10 cellular contexts compared by ENCODE assay signal in genomic region chr2:47654790-47655562, GRCh38.
DNase-seq lines count a peak whose midpoint lies in the region; ATAC-seq, FAIRE-seq and TF ChIP-seq lines count a peak whose summit lies in the region.
"Had no signal": no experiment of that assay in that cellular context is flagged by ENCODE, and none has a peak within 500 bp of the region (broad histone marks: within the 10 kb centered on the region; RNA-seq: fewer than 3 reads in every experiment).

No MANE protein-coding gene starts in this region.

- peak; percentile 89 for FAIRE-seq in GM12878 (lab: Jason Lieb, UNC)
- FAIRE-seq: endometrium had no signal

- RAD21 ChIA-PET in GM12878 (lab: Charles Lee; ENCODE audit: unreplicated experiment): interaction anchor here (0.8 to 2.9 kb wide), 4 partner anchors 69 to 113 kb away, joined by 3 to 14 read pairs (median 3); no protein-coding TSS in a partner anchor

- no peak overlapping the region for H3K4me3 ChIP-seq in GM06990 (replicated peaks; ENCODE audit: low read depth, low read length)
- H3K4me3 ChIP-seq in GM12878: no peak overlapping the region
- no peak overlapping the region for H3K4me3 ChIP-seq in esophagus squamous epithelium

- TF ChIP-seq POLR2A in GM12878 (IDR thresholded peaks at IDR 0.05; ENCODE audit: low read depth, low read length) (no peak), esophagus squamous epithelium (IDR thresholded peaks at IDR 0.05) (peak in 1 of 4 donors; percentile 8)

- H3K9me3 Mint-ChIP-seq in activated CD4-positive, alpha-beta memory T cell treated with anti-CD3 and anti-CD28 coated beads, Interleukin-2, amount 10 ng/mL, durations not matched to agents 7 days and 5 days: no peaks in the 10 kb centered on the region

- H3K27me3 Mint-ChIP-seq in activated CD4-positive, alpha-beta memory T cell treated with anti-CD3 and anti-CD28 coated beads, Interleukin-2, amount 10 ng/mL, durations not matched to agents 7 days and 5 days: peaks cover under 1% of the 10 kb centered on the region

- H3K27ac ChIP-seq in GM12878 (ENCODE audit: control insufficient read depth, insufficient read depth) (no peak overlapping the region), esophagus squamous epithelium (no peak overlapping the region)

- H3K9me3 ChIP-seq in GM12878 (replicated peaks; ENCODE audit: control insufficient read depth, insufficient read depth, low read length) (no peaks in the 10 kb centered on the region), esophagus squamous epithelium (no peaks in the 10 kb centered on the region)

- no peak overlapping the region for H3K4me3 Mint-ChIP-seq in activated CD4-positive, alpha-beta memory T cell treated with anti-CD3 and anti-CD28 coated beads, Interleukin-2, amount 10 ng/mL, durations not matched to agents 7 days and 5 days

- H2AFZ ChIP-seq in GM12878 (ENCODE audit: control insufficient read depth, low read depth, low read length): peak overlapping the region; percentile 54

- no peaks in the 10 kb centered on the region for H3K36me3 Mint-ChIP-seq in activated CD4-positive, alpha-beta memory T cell treated with anti-CD3 and anti-CD28 coated beads, Interleukin-2, amount 10 ng/mL, durations not matched to agents 7 days and 5 days (ENCODE audit: low read depth)

- no peaks in the 10 kb centered on the region for H4K20me1 ChIP-seq in GM12878 (ENCODE audit: control insufficient read depth, insufficient read depth)

- H3K79me2 ChIP-seq in GM12878 (ENCODE audit: control insufficient read depth, insufficient read depth, low read length): no peaks in the 10 kb centered on the region

- in situ Hi-C loops in GM12878 (cut with MboI): no loop called here

- H3K27ac Mint-ChIP-seq in activated CD4-positive, alpha-beta memory T cell treated with anti-CD3 and anti-CD28 coated beads, Interleukin-2, amount 10 ng/mL, durations not matched to agents 7 days and 5 days: no peak overlapping the region

- peak; percentile 80 for ATAC-seq in GM21367 (IDR thresholded peaks at IDR 0.05; ENCODE audit: unreplicated experiment)
- ATAC-seq in HG03378 (IDR thresholded peaks at IDR 0.05; ENCODE audit: unreplicated experiment): peak; percentile 70
- peak; percentile 88 for ATAC-seq in GM12878
- no peak for ATAC-seq in Right ventricle myocardium inferior

- TF ChIP-seq CTCF in GM06990 (IDR thresholded peaks at IDR 0.05; ENCODE audit: insufficient read depth, low read length, poor library complexity, severe bottlenecking) (no peak), GM12878 (IDR thresholded peaks at IDR 0.05 in 2 of 3, conservative IDR thresholded peaks at IDR 0.05 in 1 of 3; ENCODE audit: control insufficient read depth in 2 of 3, extremely low read depth in 1 of 3, insufficient read depth in 1 of 3, low read depth in 3 of 3, low read length in 3 of 3) (no peak), esophagus squamous epithelium (IDR thresholded peaks at IDR 0.05) (no peak)

- H3K4me1 Mint-ChIP-seq in activated CD4-positive, alpha-beta memory T cell treated with anti-CD3 and anti-CD28 coated beads, Interleukin-2, amount 10 ng/mL, durations not matched to agents 7 days and 5 days: no peaks in the 10 kb centered on the region

- H3K27me3 ChIP-seq in GM06990 (replicated peaks; ENCODE audit: control insufficient read depth, insufficient read depth, low read length) (no peaks in the 10 kb centered on the region), GM12878 (replicated peaks in 1 of 2; ENCODE audit: control insufficient read depth in 2 of 2, insufficient read depth in 2 of 2, low read length in 1 of 2) (no peaks in the 10 kb centered on the region; a peak in 1 of 4 replicates), esophagus squamous epithelium (no peaks in the 10 kb centered on the region)

- no peak for TF ChIP-seq RAD21 in GM12878 (IDR thresholded peaks at IDR 0.05; ENCODE audit: insufficient read depth, low read depth, low read length)

- H3K4me2 ChIP-seq in GM12878 (ENCODE audit: control insufficient read depth, insufficient read depth): peak overlapping the region; percentile 88

- DNase-seq in GM06990 (ENCODE audit: extremely low read depth, insufficient read length) (peak; percentile 62), GM12878 (ENCODE audit: low read depth, low spot score) (peak; percentile 60), retina (no peak), Right ventricle myocardium inferior (ENCODE audit: missing footprints) (no peak), esophagus squamous epithelium (lab: John Stamatoyannopoulos, UW) (no peak)
- DNase-seq in activated CD4-positive, alpha-beta memory T cell treated with anti-CD3 and anti-CD28 coated beads, Interleukin-2, amount 10 ng/mL, durations not matched to agents 7 days and 5 days: no peak
- DNase-seq: EL had no signal

- SMC1A ChIA-PET in GM12878 (lab: Charles Lee; ENCODE audit: uncharacterized antibody, unreplicated experiment): interaction anchor here (0.6 to 4.6 kb wide), 12 partner anchors 13 to 761 kb away, joined by 3 to 39 read pairs (median 3); no protein-coding TSS in a partner anchor

- no peak for TF ChIP-seq EP300 in GM12878 (IDR thresholded peaks at IDR 0.05; ENCODE audit: borderline replicate concordance in 1 of 2, control insufficient read depth in 1 of 2, low read depth in 2 of 2, low read length in 2 of 2)

- H3K4me1 ChIP-seq in GM12878 (ENCODE audit: control insufficient read depth, insufficient read depth, low read length) (peaks cover 43% of the 10 kb centered on the region), esophagus squamous epithelium (no peaks in the 10 kb centered on the region)

- intact Hi-C loops in GM12878 (cut with micrococcal nuclease; ENCODE audit: unreplicated experiment): loop anchor here (5.0 kb wide), 1 partner anchor 112 kb away; no protein-coding TSS in a partner anchor
- intact Hi-C loops in Right ventricle myocardium inferior (cut with DNase I): no loop called here
- intact Hi-C loops in esophagus squamous epithelium (cut with DNase I): no loop called here

- CTCF ChIA-PET in GM12878 (lab: Yijun Ruan, JAX): interaction anchor here (0.6 to 1.9 kb wide), 10 partner anchors 8 to 320 kb away, joined by 3 to 10 read pairs (median 4); no protein-coding TSS in a partner anchor
- CTCF ChIA-PET in activated CD4-positive, alpha-beta memory T cell treated with anti-CD3 and anti-CD28 coated beads, Interleukin-2, amount 10 ng/mL, durations not matched to agents 7 days and 5 days (lab: Charles Lee): interaction anchor here (1.3 kb wide), 1 partner anchor 112 kb away, joined by 6 read pairs; no protein-coding TSS in a partner anchor

- peak overlapping the region; percentile 14; the same call in 1 of the 2 replicates for H3K9ac ChIP-seq in GM12878 (ENCODE audit: control insufficient read depth, insufficient read depth, low read length)

- no peaks in the 10 kb centered on the region for H3K36me3 ChIP-seq in GM06990 (ENCODE audit: control insufficient read depth, insufficient read depth, low read length)
- no peaks in the 10 kb centered on the region for H3K36me3 ChIP-seq in GM12878 (ENCODE audit: control insufficient read depth in 2 of 2, insufficient read depth in 2 of 2, low read length in 1 of 2)
- H3K36me3 ChIP-seq in esophagus squamous epithelium: no peaks in the 10 kb centered on the region

- WGBS in GM12878 (ENCODE audit: insufficient coverage, insufficient replicate concordance, low lambda C conversion rate, missing lambda C conversion rate): 6% methylated on average over 15 of the region's 15 CpGs
- WGBS in esophagus squamous epithelium, 2 donors: 51 to 55% methylated on average over 9 to 13 of the region's 15 CpGs

- no TSS peak for BruUV-seq in GM12878 (replicated peaks; lab: Mats Ljungman, UMichigan)

- POLR2A ChIA-PET in GM12878 (lab: Charles Lee): interaction anchor here (0.6 to 1.4 kb wide), 2 partner anchors 46 to 98 kb away, joined by 6 to 10 read pairs; no protein-coding TSS in a partner anchor
- POLR2A ChIA-PET in activated CD4-positive, alpha-beta memory T cell treated with anti-CD3 and anti-CD28 coated beads, Interleukin-2, amount 10 ng/mL, durations not matched to agents 7 days and 5 days (lab: Charles Lee): no interaction called here

TF ChIP-seq in GM12878, 131 proteins besides CTCF, POLR2A, EP300 and RAD21 (continues in another document):
- TF ChIP-seq CEBPB (IDR thresholded peaks at IDR 0.05; ENCODE audit: borderline replicate concordance in 1 of 2, low read depth in 2 of 2, low read length in 2 of 2): no peak
- TF ChIP-seq POU2F2 (IDR thresholded peaks at IDR 0.05; ENCODE audit: borderline replicate concordance, low read depth, low read length): peak; percentile 89; the same call in 2 of the 3 replicates
- TF ChIP-seq TCF12 (IDR thresholded peaks at IDR 0.05; ENCODE audit: low read depth, low read length): peak; percentile 62; the same call in 1 of the 2 replicates
- TF ChIP-seq JUNB (IDR thresholded peaks at IDR 0.05): no peak
- TF ChIP-seq TCF3 (IDR thresholded peaks at IDR 0.05; ENCODE audit: borderline replicate concordance, insufficient read depth, low read depth, low read length): 0 out of 2 replicates have a peak, but pooled peaks have one; percentile 14
- peak; percentile 34; the same call in 1 of the 2 replicates for TF ChIP-seq MTA2 (IDR thresholded peaks at IDR 0.05; ENCODE audit: low read depth)
- TF ChIP-seq NR2C1 (IDR thresholded peaks at IDR 0.05): peak; percentile 54
- TF ChIP-seq CREB1 (IDR thresholded peaks at IDR 0.05; ENCODE audit: low read depth): 0 out of 2 replicates have a peak, but pooled peaks have one; percentile 9
- TF ChIP-seq ZBTB33 (IDR thresholded peaks at IDR 0.05): no peak

Comparison
In these comparisons a context has a peak if more than half of its experiments do, and no peak if none do; other contexts are left out.
1. DNase-seq: peak in GM06990 (single experiment) and GM12878 (single experiment); none in activated CD4-positive, alpha-beta memory T cell treated with anti-CD3 and anti-CD28 coated beads, Interleukin-2, amount 10 ng/mL, durations not matched to agents 7 days and 5 days (single experiment), retina (single experiment), Right ventricle myocardium inferior (single experiment) and esophagus squamous epithelium (single experiment).